In the genomic region with DNA sequence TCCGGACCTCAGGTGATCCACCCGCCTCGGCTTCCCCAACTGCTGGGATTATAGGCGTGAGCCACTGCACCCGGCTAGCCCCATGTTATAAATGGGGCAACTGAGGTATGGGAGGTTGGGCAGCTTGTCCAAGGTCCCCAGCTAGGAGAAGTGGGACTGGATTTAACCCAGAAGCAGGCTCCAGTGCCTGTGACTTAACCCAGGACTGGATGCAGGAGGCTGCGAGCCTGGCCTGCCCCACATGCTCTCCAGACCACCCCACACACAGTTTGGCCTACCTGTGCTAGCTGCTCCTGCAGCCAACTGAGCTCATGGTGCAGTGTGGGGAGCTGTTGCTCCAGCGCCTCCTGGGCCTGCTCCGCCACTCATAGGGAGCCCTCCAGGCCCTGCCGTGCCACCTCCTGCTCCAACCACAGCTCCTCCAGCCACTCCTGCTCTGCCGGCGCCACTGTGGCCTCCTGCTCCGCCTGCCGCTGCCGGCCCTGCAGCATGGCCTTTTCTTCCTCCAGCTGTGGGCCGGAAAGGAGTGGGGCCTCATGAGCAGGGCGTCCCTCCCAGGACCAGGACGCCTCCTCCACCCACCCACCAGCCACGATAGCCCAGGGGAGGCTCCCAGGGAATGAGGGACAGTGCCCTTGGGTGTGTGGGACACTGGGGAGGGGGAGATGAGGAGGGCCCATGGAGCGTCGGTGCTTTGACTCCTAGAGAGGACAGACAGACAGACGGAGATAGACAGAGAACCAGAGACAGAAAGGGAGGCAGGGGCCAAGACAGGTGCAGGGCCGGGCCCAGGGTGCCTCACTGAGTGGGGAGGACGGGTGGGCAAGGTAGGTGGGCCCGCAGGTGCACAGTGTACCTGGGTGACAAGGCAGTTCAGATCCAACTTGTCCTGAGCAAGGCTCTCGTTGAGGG, we compare ENCODE assay signal across 12 cellular contexts. TPM values are rescaled to one million over a fixed set of nuclear protein-coding genes. Genes with fewer than 3 reads are reported as not detected.
DNase-seq lines count a peak whose midpoint lies in the region; ATAC-seq, FAIRE-seq and TF ChIP-seq lines count a peak whose summit lies in the region.
"Had no signal": no experiment of that assay in that cellular context is flagged by ENCODE, and none has a peak within 500 bp of the region (broad histone marks: within the 10 kb centered on the region; RNA-seq: fewer than 3 reads in every experiment).

No MANE protein-coding gene starts in this region.

- intact Hi-C loops in Right ventricle myocardium inferior (cut with DNase I) (no loop called here), K562 (cut with micrococcal nuclease) (loop anchor here (1.0 kb wide), 1 partner anchor 19 kb away; no protein-coding TSS in a partner anchor), aorta (cut with DNase I) (no loop called here)

- peaks cover 34% of the 10 kb centered on the region for H3K36me3 Mint-ChIP-seq in neural progenitor cell

- in situ Hi-C loops in K562 (cut with MboI): loop anchor here (5.0 kb wide), 1 partner anchor 322 kb away; no protein-coding TSS in a partner anchor

- H3K9me3 ChIP-seq in right atrium auricular region (no peaks in the 10 kb centered on the region), K562 (replicated peaks; ENCODE audit: control insufficient read depth, insufficient read depth, low read depth, low read length) (no peaks in the 10 kb centered on the region), neural progenitor cell (ENCODE audit: low read depth) (no peaks in the 10 kb centered on the region), aorta (ENCODE audit: control insufficient read depth, low read length) (no peaks in the 10 kb centered on the region)
- H3K9me3 ChIP-seq: BE2C had no signal

- H3K9me3 Mint-ChIP-seq in neural progenitor cell: no peaks in the 10 kb centered on the region
- H3K9me3 Mint-ChIP-seq: activated naive CD4-positive, alpha-beta T cell treated with anti-CD3 and anti-CD28 coated beads, Interleukin-2, amount 50 U/mL, for 24 hours had no signal

- no peak overlapping the region for H3K4me2 ChIP-seq in K562 (ENCODE audit: insufficient read depth, low read length)
- no peak overlapping the region for H3K4me2 ChIP-seq in neural progenitor cell

- no TSS peak for BruUV-seq in K562 (replicated peaks; lab: Mats Ljungman, UMichigan)

- TF ChIP-seq RAD21 in K562 (CRISPR knock-in tag; conservative IDR thresholded peaks at IDR 0.05 in 1 of 2, IDR thresholded peaks at IDR 0.05 in 1 of 2): no peak

- H3K4me1 Mint-ChIP-seq in neural progenitor cell: peaks cover 5% of the 10 kb centered on the region
- H3K4me1 Mint-ChIP-seq: activated naive CD4-positive, alpha-beta T cell treated with anti-CD3 and anti-CD28 coated beads, Interleukin-2, amount 50 U/mL, for 24 hours had no signal

- DNase-seq in Right ventricle myocardium inferior (ENCODE audit: missing footprints) (peak; percentile 66), right atrium auricular region (ENCODE audit: low spot score) (no peak), K562 (ENCODE audit: extremely low read depth in 1 of 4, low spot score in 3 of 4) (peak in 3 of 4 experiments; percentile 46 to 49 (median 47)), neural progenitor cell (ENCODE audit: low spot score) (no peak), aorta (peak; percentile 54 to 81), GM12892 (ENCODE audit: insufficient read length) (no peak)

- TF ChIP-seq POLR2A in K562 (conservative IDR thresholded peaks at IDR 0.05): no peak; the same call in 1 of the 2 replicates
- TF ChIP-seq POLR2A in GM12892 (IDR thresholded peaks at IDR 0.05; ENCODE audit: low read depth, low read length): no peak

- H3K9me1 ChIP-seq in K562 (ENCODE audit: control insufficient read depth, insufficient read depth, low read length): peaks cover 5% of the 10 kb centered on the region

- H3K4me3 ChIP-seq in right atrium auricular region (no peak overlapping the region), K562 (no peak overlapping the region), neural progenitor cell (no peak overlapping the region), aorta (ENCODE audit: low read length in 2 of 2) (no peak overlapping the region)

- H2AFZ ChIP-seq in K562 (ENCODE audit: low read depth, low read length): no peak overlapping the region
- H2AFZ ChIP-seq in neural progenitor cell (replicated peaks): no peak overlapping the region
- H2AFZ ChIP-seq: parathyroid adenoma had no signal

- 89% methylated on average over 25 of the region's 25 CpGs for WGBS in K562 (ENCODE audit: insufficient coverage, low coverage, missing lambda C conversion rate)
- 87 to 89% methylated on average over 25 of the region's 25 CpGs for WGBS in aorta, 2 donors

- CTCF ChIA-PET in K562 (lab: Yijun Ruan, JAX; ENCODE audit: low intra/inter-chr PET ratio): interaction anchor here (0.6 to 1.9 kb wide), 6 partner anchors 12 to 421 kb away, joined by 3 to 20 read pairs (median 8); a partner anchor contains a TSS

- H3K4me3 Mint-ChIP-seq in neural progenitor cell: peak overlapping the region; percentile 12
- H3K4me3 Mint-ChIP-seq: activated naive CD4-positive, alpha-beta T cell treated with anti-CD3 and anti-CD28 coated beads, Interleukin-2, amount 50 U/mL, for 24 hours had no signal

- ATAC-seq in Right ventricle myocardium inferior (peak; percentile 7), K562 (no peak), aorta (ENCODE audit: low FRiP score) (peak; percentile 0), GM19463 (IDR thresholded peaks at IDR 0.05; ENCODE audit: unreplicated experiment) (no peak), HG02642 (IDR thresholded peaks at IDR 0.05; ENCODE audit: poor library complexity, unreplicated experiment) (no peak)
- ATAC-seq: esophagus mucosa had no signal

- FAIRE-seq in K562 (lab: Jason Lieb, UNC) (no peak), GM12892 (lab: Jason Lieb, UNC) (no peak)

- POLR2A ChIA-PET in K562 (lab: Yijun Ruan, JAX): interaction anchor here (0.6 to 3.8 kb wide), 12 partner anchors 10 to 388 kb away, joined by 3 to 22 read pairs (median 4); no protein-coding TSS in a partner anchor

- TF ChIP-seq CTCF in right atrium auricular region (IDR thresholded peaks at IDR 0.05) (no peak), K562 (IDR thresholded peaks at IDR 0.05 in 2 of 3, conservative IDR thresholded peaks at IDR 0.05 in 1 of 3; ENCODE audit: insufficient read depth in 2 of 3, low read depth in 1 of 3, low read length in 3 of 3) (0 out of 6 replicates have a peak, but pooled peaks of 1 of the 3 experiments have one; percentile 2), neural progenitor cell (IDR thresholded peaks at IDR 0.05) (no peak)

- H3K4me1 ChIP-seq in right atrium auricular region (no peaks in the 10 kb centered on the region), K562 (replicated peaks in 1 of 2; ENCODE audit: control insufficient read depth in 2 of 2, insufficient read depth in 2 of 2, low read length in 2 of 2) (peaks cover 4 to 36% of the 10 kb centered on the region in 2 experiments; a peak in 3 of 5 replicates), neural progenitor cell (peaks cover 2% of the 10 kb centered on the region), aorta (ENCODE audit: control insufficient read depth in 1 of 2, insufficient read depth in 2 of 2, low read length in 2 of 2) (no peaks in the 10 kb centered on the region)
- H3K4me1 ChIP-seq: BE2C, parathyroid adenoma had no signal

- H3K9ac ChIP-seq in K562 (ENCODE audit: insufficient read depth in 1 of 2, low read depth in 2 of 2, low read length in 2 of 2): peak overlapping the region in 1 of 2 experiments; percentile 84; a peak in 2 of 4 replicates
- no peak overlapping the region for H3K9ac ChIP-seq in neural progenitor cell
- H3K9ac ChIP-seq: parathyroid adenoma had no signal

- peaks cover 9% of the 10 kb centered on the region for H3F3A ChIP-seq in neural progenitor cell (ENCODE audit: low read depth)

- H3K27me3 ChIP-seq in right atrium auricular region (no peaks in the 10 kb centered on the region), K562 (ENCODE audit: control insufficient read depth in 2 of 2, insufficient read depth in 2 of 2, low read length in 2 of 2) (no peaks in the 10 kb centered on the region), neural progenitor cell (no peaks in the 10 kb centered on the region), aorta (ENCODE audit: control insufficient read depth in 1 of 2, insufficient read depth in 2 of 2, low read length in 1 of 2) (no peaks in the 10 kb centered on the region)
- H3K27me3 ChIP-seq: BE2C had no signal

- H3K27me3 Mint-ChIP-seq in neural progenitor cell (ENCODE audit: insufficient read depth, low read depth): peaks cover 9% of the 10 kb centered on the region
- H3K27me3 Mint-ChIP-seq: activated naive CD4-positive, alpha-beta T cell treated with anti-CD3 and anti-CD28 coated beads, Interleukin-2, amount 50 U/mL, for 24 hours had no signal

- no peak overlapping the region for H3K27ac ChIP-seq in right atrium auricular region
- H3K27ac ChIP-seq in K562 (ENCODE audit: extremely low read depth, low read depth, low read length): no peak overlapping the region
- H3K27ac ChIP-seq in neural progenitor cell: no peak overlapping the region
- H3K27ac ChIP-seq in aorta (ENCODE audit: low read depth in 1 of 2, low read length in 2 of 2): no peak overlapping the region
- H3K27ac ChIP-seq: parathyroid adenoma had no signal

- H4K20me1 ChIP-seq in K562 (replicated peaks; ENCODE audit: control insufficient read depth, insufficient read depth, low read length) (peaks cover 15% of the 10 kb centered on the region), neural progenitor cell (ENCODE audit: low read depth) (peaks cover 12% of the 10 kb centered on the region)

- H3K79me2 ChIP-seq in K562 (ENCODE audit: control insufficient read depth, insufficient read depth, low read length) (no peaks in the 10 kb centered on the region), neural progenitor cell (ENCODE audit: low read depth) (no peaks in the 10 kb centered on the region)
- H3K79me2 ChIP-seq: parathyroid adenoma had no signal

- H3K36me3 ChIP-seq in right atrium auricular region (peaks cover 81% of the 10 kb centered on the region), K562 (ENCODE audit: control insufficient read depth, insufficient read depth, low read length) (peaks cover 85% of the 10 kb centered on the region), neural progenitor cell (no peaks in the 10 kb centered on the region), aorta (ENCODE audit: control insufficient read depth in 1 of 2, insufficient read depth in 2 of 2, low read length in 1 of 2) (peaks cover 0 to 12% of the 10 kb centered on the region in 2 donors)

- no peak for TF ChIP-seq EP300 in K562 (IDR thresholded peaks at IDR 0.05; ENCODE audit: low read length)

- no peak overlapping the region for H3K27ac Mint-ChIP-seq in neural progenitor cell
- H3K27ac Mint-ChIP-seq: activated naive CD4-positive, alpha-beta T cell treated with anti-CD3 and anti-CD28 coated beads, Interleukin-2, amount 50 U/mL, for 24 hours had no signal

RNA-seq across cellular contexts. Expression of a gene that starts 12.4 kb away (rescaled TPM):
- total RNA-seq in Right ventricle myocardium inferior (12.4 TPM), right atrium auricular region (10 to 100 TPM; 15.1 to 20.0 TPM), K562 (2014; rRNA removed) (15.1 and 19.0 TPM in 2 replicates), K562 (2014; rRNA removed; fragmentation: Illumina TruSeq; extraction: Trizol) (20.3 and 21.2 TPM in 2 replicates), K562 (2015; rRNA removed; fragmentation: Illumina TruSeq; extraction: Trizol) (39.1 and 42.6 TPM in 2 replicates), K562 (2021) (31.4 and 33.6 TPM in 2 replicates), neural progenitor cell (ENCODE audit: low replicate concordance) (54.9 and 69.9 TPM in 2 replicates), aorta (10 to 100 TPM; 15.5 to 55.0 TPM)
- 56.6 and 102 TPM in 2 replicates for total RNA-seq in K562 (2011; cell fraction: chromatin; rRNA removed; ENCODE audit: low replicate concordance)
- 36.9 and 44.1 TPM in 2 replicates for total RNA-seq in K562 (2011; cell fraction: nucleolus; rRNA removed)
- 89.4 and 146 TPM in 2 replicates for total RNA-seq in K562 (2011; cell fraction: nucleoplasm; rRNA removed)
- polyA plus RNA-seq in K562 (2011; rRNA removed) (36.5 and 41.3 TPM in 2 replicates), K562 (2014; fragmentation: Illumina TruSeq; extraction: Trizol) (27.6 and 35.0 TPM in 2 replicates), K562 (2014; fragmentation: Nextera tagmentation; extraction: Ambion mirVana) (1 to 10 TPM; 5.2 to 7.9 TPM), K562 (2014; rRNA removed) (24.1 and 30.7 TPM in 2 replicates), aorta (1 to 10 TPM; 7.9 to 9.6 TPM)
- 15.1 and 32.8 TPM in 2 replicates for polyA plus RNA-seq in K562 (2011; cell fraction: cytosol; rRNA removed)
- 56.8 and 69.1 TPM in 2 replicates for polyA plus RNA-seq in K562 (2011; cell fraction: nucleus; rRNA removed)
- 32.4 and 33.6 TPM in 2 replicates for polyA plus RNA-seq in K562 (2012)
- 28.5 and 39.5 TPM in 2 replicates for polyA minus RNA-seq in K562 (2011; rRNA and poly(A)+ RNA removed)
- polyA minus RNA-seq in K562 (2011; cell fraction: cytosol; rRNA and poly(A)+ RNA removed): 10.4 and 15.7 TPM in 2 replicates
- 39.3 and 69.2 TPM in 2 replicates for polyA minus RNA-seq in K562 (2011; cell fraction: nucleus; rRNA and poly(A)+ RNA removed)
- polyA plus RNA-seq in GM12892 (2012; ENCODE audit: missing spikeins): 1.3 TPM

RNA-seq across cellular contexts. Expression of a gene that starts 41.0 kb away (rescaled TPM):
- total RNA-seq in Right ventricle myocardium inferior (4,572 TPM), right atrium auricular region (not detected), K562 (2014; rRNA removed) (under 0.01 TPM in 2 replicates), K562 (2014; rRNA removed; fragmentation: Illumina TruSeq; extraction: Trizol) (28,565 and 32,823 TPM in 2 replicates), K562 (2015; rRNA removed; fragmentation: Illumina TruSeq; extraction: Trizol) (20,456 and 27,045 TPM in 2 replicates), K562 (2021) (2,231 and 2,538 TPM in 2 replicates), neural progenitor cell (ENCODE audit: low replicate concordance) (under 0.01 TPM in 2 replicates), aorta (1,000 to 10,000 TPM; 7,231 to 8,154 TPM)
- under 0.01 TPM in 2 replicates for total RNA-seq in K562 (2011; cell fraction: chromatin; rRNA removed; ENCODE audit: low replicate concordance)
- under 0.01 and 21,200 TPM in 2 replicates for total RNA-seq in K562 (2011; cell fraction: nucleolus; rRNA removed)
- total RNA-seq in K562 (2011; cell fraction: nucleoplasm; rRNA removed): under 0.01 and 24,158 TPM in 2 replicates
- polyA plus RNA-seq in K562 (2011; rRNA removed) (83.9 TPM in 1 of 2 replicates, not detected in the other), K562 (2014; fragmentation: Illumina TruSeq; extraction: Trizol) (not detected in 2 replicates), K562 (2014; fragmentation: Nextera tagmentation; extraction: Ambion mirVana) (1 to 10 TPM in 1 of 2 experiments, not detected in 1; 3.0 TPM), K562 (2014; rRNA removed) (not detected in 2 replicates), aorta (not detected)
- under 0.01 TPM in 1 of 2 replicates, not detected in the other for polyA plus RNA-seq in K562 (2011; cell fraction: cytosol; rRNA removed)
- under 0.01 and 1,424 TPM in 2 replicates for polyA plus RNA-seq in K562 (2011; cell fraction: nucleus; rRNA removed)
- polyA plus RNA-seq in K562 (2012): 25.1 TPM in 1 of 2 replicates, not detected in the other
- 10,756 and 20,531 TPM in 2 replicates for polyA minus RNA-seq in K562 (2011; rRNA and poly(A)+ RNA removed)
- polyA minus RNA-seq in K562 (2011; cell fraction: cytosol; rRNA and poly(A)+ RNA removed): 58,964 and 66,171 TPM in 2 replicates
- polyA minus RNA-seq in K562 (2011; cell fraction: nucleus; rRNA and poly(A)+ RNA removed): 66,769 and 85,880 TPM in 2 replicates
- 139 TPM for polyA plus RNA-seq in GM12892 (2012; ENCODE audit: missing spikeins)

Comparison
In these comparisons a context has a peak if more than half of its experiments do, and no peak if none do; other contexts are left out.
1. DNase-seq: peak in Right ventricle myocardium inferior (single experiment), K562 (3 of 4) and aorta (2 of 2); none in right atrium auricular region (single experiment), neural progenitor cell (single experiment) and GM12892 (single experiment).
2. ATAC-seq: peak in Right ventricle myocardium inferior (single experiment) and aorta (single experiment); none in K562 (single experiment), GM19463 (single experiment) and HG02642 (single experiment).